Comparison of ENCODE assay signal across 31 cellular contexts in the genomic region with DNA sequence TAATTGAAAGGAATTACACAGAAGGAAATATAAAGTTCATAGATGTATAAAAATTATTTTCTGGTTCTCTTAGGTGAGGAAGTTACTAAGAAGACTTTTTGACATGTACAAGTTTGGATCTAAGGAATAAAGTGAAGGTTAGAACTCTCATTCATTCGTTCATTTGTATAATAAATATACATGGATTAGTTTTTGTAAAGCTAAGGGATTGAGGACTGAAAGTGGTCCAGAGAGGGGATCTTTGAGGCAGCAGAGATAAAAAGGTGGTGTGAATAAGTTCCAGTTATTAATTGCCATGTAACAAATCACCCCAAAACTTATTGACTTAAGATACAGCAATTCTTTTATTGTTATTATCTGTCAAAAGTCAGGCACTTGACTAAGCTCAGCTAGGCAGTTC.
DNase-seq lines count a peak whose midpoint lies in the region; ATAC-seq, FAIRE-seq and TF ChIP-seq lines count a peak whose summit lies in the region.
"Had no signal": no experiment of that assay in that cellular context is flagged by ENCODE, and none has a peak within 500 bp of the region (broad histone marks: within the 10 kb centered on the region; RNA-seq: fewer than 3 reads in every experiment).

No MANE protein-coding gene starts in this region.

- WGBS in K562 (ENCODE audit: insufficient coverage, low coverage, missing lambda C conversion rate): 4% methylated on average over 1 of the region's 1 CpG

- CTCF ChIA-PET in HEK293 (lab: Yijun Ruan, JAX): no interaction called here
- CTCF ChIA-PET in K562 (lab: Yijun Ruan, JAX; ENCODE audit: low intra/inter-chr PET ratio): no interaction called here

- H2AFZ ChIP-seq in K562 (ENCODE audit: low read depth, low read length): no peak overlapping the region

- no peak overlapping the region for H3K9ac ChIP-seq in K562 (ENCODE audit: insufficient read depth in 1 of 2, low read depth in 2 of 2, low read length in 2 of 2)
- H3K9ac ChIP-seq: BLaER1; BLaER1 treated with 17β-estradiol and CSF1 and Interleukin-3, amounts not matched to agents 10 nM and 100 nM had no signal

- H3K27me3 ChIP-seq in K562 (ENCODE audit: control insufficient read depth in 2 of 2, insufficient read depth in 2 of 2, low read length in 2 of 2): no peaks in the 10 kb centered on the region
- H3K27me3 ChIP-seq: BE2C; BLaER1; BLaER1 treated with 17β-estradiol and CSF1 and Interleukin-3, amounts not matched to agents 10 nM and 100 nM had no signal

- no peaks in the 10 kb centered on the region for H4K20me1 ChIP-seq in K562 (replicated peaks; ENCODE audit: control insufficient read depth, insufficient read depth, low read length)
- H4K20me1 ChIP-seq: BLaER1; BLaER1 treated with 17β-estradiol and CSF1 and Interleukin-3, amounts not matched to agents 10 nM and 100 nM had no signal

- TF ChIP-seq RAD21 in K562 (CRISPR knock-in tag; conservative IDR thresholded peaks at IDR 0.05 in 1 of 2, IDR thresholded peaks at IDR 0.05 in 1 of 2): no peak

- H3K27ac ChIP-seq in HEK293 (ENCODE audit: extremely low read depth, low read depth, low read length) (no peak overlapping the region), K562 (ENCODE audit: extremely low read depth, low read depth, low read length) (no peak overlapping the region)
- H3K27ac ChIP-seq: 22Rv1; A549; BLaER1; BLaER1 treated with 17β-estradiol and CSF1 and Interleukin-3, amounts not matched to agents 10 nM and 100 nM; C4-2B had no signal

- no peaks in the 10 kb centered on the region for H3K79me2 ChIP-seq in K562 (ENCODE audit: control insufficient read depth, insufficient read depth, low read length)

- H3K9me1 ChIP-seq in K562 (ENCODE audit: control insufficient read depth, insufficient read depth, low read length): no peaks in the 10 kb centered on the region

- no peaks in the 10 kb centered on the region for H3K4me1 ChIP-seq in HEK293 (ENCODE audit: control insufficient read depth, insufficient read depth, low read length)
- no peaks in the 10 kb centered on the region; a peak in 1 of 5 replicates for H3K4me1 ChIP-seq in K562 (replicated peaks in 1 of 2; ENCODE audit: control insufficient read depth in 2 of 2, insufficient read depth in 2 of 2, low read length in 2 of 2)
- H3K4me1 ChIP-seq: A549, BE2C, Caco-2 had no signal

- POLR2A ChIA-PET in HEK293 (lab: Yijun Ruan, JAX) (no interaction called here), K562 (lab: Yijun Ruan, JAX) (no interaction called here)

- in situ Hi-C loops in K562 (cut with MboI): no loop called here

- DNase-seq in D721Med (ENCODE audit: insufficient read length, low spot score): no peak
- no peak for DNase-seq in K562 (ENCODE audit: extremely low read depth in 1 of 4, low spot score in 3 of 4)
- DNase-seq in HT-29 (ENCODE audit: low spot score): no peak
- DNase-seq: 8988T; ACHN; AML-193; BE2C; C1 segment of cervical spinal cord; Caco-2; Calu3; CD4-positive, alpha-beta memory T cell; CD4-positive, alpha-beta T cell; CD4-positive, CD25-positive, alpha-beta regulatory T cell; CD8-positive, alpha-beta memory T cell; COR-L47; DMS 273 treated with DMSO at 0.1 percent for 48 hours; DMS153; DMS79; DMS79 treated with DMSO at 0.1 percent for 48 hours; DND-41; EL had no signal

- TF ChIP-seq CTCF in D721Med (IDR thresholded peaks at IDR 0.05; ENCODE audit: insufficient read depth, missing control alignments) (no peak), HEK293 (tag by site-specific recombination; IDR thresholded peaks at IDR 0.05) (no peak), K562 (IDR thresholded peaks at IDR 0.05 in 2 of 3, conservative IDR thresholded peaks at IDR 0.05 in 1 of 3; ENCODE audit: insufficient read depth in 2 of 3, low read depth in 1 of 3, low read length in 3 of 3) (no peak)

- H3K36me3 ChIP-seq in HEK293 (ENCODE audit: control insufficient read depth in 2 of 2, insufficient read depth in 1 of 2, low read length in 2 of 2) (no peaks in the 10 kb centered on the region), K562 (ENCODE audit: control insufficient read depth, insufficient read depth, low read length) (no peaks in the 10 kb centered on the region)
- H3K36me3 ChIP-seq: BE2C; BLaER1; BLaER1 treated with 17β-estradiol and CSF1 and Interleukin-3, amounts not matched to agents 10 nM and 100 nM had no signal

- TF ChIP-seq POLR2A in K562 (conservative IDR thresholded peaks at IDR 0.05): no peak

- intact Hi-C loops in K562 (cut with micrococcal nuclease): no loop called here

- BruUV-seq in K562 (replicated peaks; lab: Mats Ljungman, UMichigan): no TSS peak

- H3K4me2 ChIP-seq in K562 (ENCODE audit: insufficient read depth, low read length): no peak overlapping the region
- H3K4me2 ChIP-seq: A549, BLaER1 had no signal

- no peak for TF ChIP-seq EP300 in K562 (IDR thresholded peaks at IDR 0.05; ENCODE audit: low read length)

- FAIRE-seq in D721Med (lab: Jason Lieb, UNC): peak; percentile 66
- no peak for FAIRE-seq in K562 (lab: Jason Lieb, UNC)
- FAIRE-seq: A204.1, A549 had no signal

- H3K9me3 ChIP-seq in HEK293 (ENCODE audit: control insufficient read depth, insufficient read depth, low read depth, low read length): no peaks in the 10 kb centered on the region
- H3K9me3 ChIP-seq in K562 (replicated peaks; ENCODE audit: control insufficient read depth, insufficient read depth, low read depth, low read length): no peaks in the 10 kb centered on the region; the same call in 1 of the 2 replicates
- H3K9me3 ChIP-seq: A549, BE2C, Caco-2 had no signal

- H3K4me3 ChIP-seq in HEK293 (ENCODE audit: low read depth, low read length): no peak overlapping the region
- no peak overlapping the region for H3K4me3 ChIP-seq in K562
- H3K4me3 ChIP-seq: A549; BLaER1; BLaER1 treated with 17β-estradiol and CSF1 and Interleukin-3, amounts not matched to agents 10 nM and 100 nM had no signal

- ATAC-seq in K562: no peak
- no peak for ATAC-seq in GM21367 (IDR thresholded peaks at IDR 0.05; ENCODE audit: unreplicated experiment)
- ATAC-seq in HG02884 (IDR thresholded peaks at IDR 0.05; ENCODE audit: unreplicated experiment): no peak
- ATAC-seq: A549; CD8-positive, alpha-beta T cell had no signal

TF ChIP-seq in HEK293, 187 proteins besides CTCF, POLR2A, EP300 and RAD21:
- TF ChIP-seq ZNF404 (tag by site-specific recombination; IDR thresholded peaks at IDR 0.05): no peak
- TF ChIP-seq SETDB1 (IDR thresholded peaks at IDR 0.05; ENCODE audit: insufficient read length, low read length): peak; percentile 17

TF ChIP-seq in K562, 482 proteins besides CTCF, POLR2A, EP300 and RAD21:
- peak; percentile 91 for TF ChIP-seq ZNF507 (tag; conservative IDR thresholded peaks at IDR 0.05)
- peak; percentile 54; the same call in 1 of the 2 replicates for TF ChIP-seq ZNF354B (CRISPR knock-in tag; IDR thresholded peaks at IDR 0.05)
- no peak for TF ChIP-seq DNMT1 (IDR thresholded peaks at IDR 0.05)
